Comparison of ENCODE assay signal across 31 cellular contexts in genomic region chr2:201046881-201047280, GRCh38.
"Had no signal": no experiment of that assay in that cellular context is flagged by ENCODE, and none has a peak within 500 bp of the region (broad histone marks: within the 10 kb centered on the region; RNA-seq: fewer than 3 reads in every experiment).

No MANE protein-coding gene starts in this region.

- H3K27ac ChIP-seq: neural progenitor cell, ovary, parathyroid adenoma, psoas muscle, skin epidermis, spleen, suprapubic skin, testis, tibial artery, transverse colon, upper lobe of right lung, uterus had no signal

- H3K27ac Mint-ChIP-seq: nephron; neural progenitor cell; progenitor cell of endocrine pancreas; stimulated activated naive CD8-positive, alpha-beta T cell treated with anti-CD3 and anti-CD28 coated beads, Interleukin-15, amount 100 ng/mL, for 72 hours; type B pancreatic cell had no signal

- H3K36me3 ChIP-seq: neural progenitor cell, ovary, uterus had no signal

- H3K4me1 Mint-ChIP-seq: nephron, neural progenitor cell had no signal

- H3K4me3 ChIP-seq: neural progenitor cell, ovary, psoas muscle, skin epidermis, smooth muscle cell, spleen, suprapubic skin, testis, tibial artery, transverse colon, upper lobe of right lung, uterus had no signal

- H3K4me2 ChIP-seq: neural progenitor cell, smooth muscle cell had no signal

- ATAC-seq: natural killer cell; psoas muscle; right cardiac atrium; sciatic nerve; stimulated activated memory B cell treated with anti-CD40 and anti-IgM and Interleukin-4, amounts not matched to agents 10 μg/mL and 1 μg/mL and 100 μg/mL, for 72 hours; stimulated activated naive CD8-positive, alpha-beta T cell treated with anti-CD3 and anti-CD28 coated beads, Interleukin-15, amount 100 ng/mL, for 72 hours; stimulated activated naive CD8-positive, alpha-beta T cell treated with anti-CD3 and anti-CD28 coated beads, Interleukin-15, Interleukin-2, amounts not matched to agents 100 U/mL and 50 U/mL, for 24 hours; upper lobe of right lung had no signal

- H3K4me3 Mint-ChIP-seq: natural killer cell; nephron; neural progenitor cell; stimulated activated memory B cell treated with anti-CD40 and anti-IgM and Interleukin-4, amounts not matched to agents 10 μg/mL and 1 μg/mL and 100 μg/mL, for 72 hours; stimulated activated naive CD8-positive, alpha-beta T cell treated with anti-CD3 and anti-CD28 coated beads, Interleukin-15, amount 100 ng/mL, for 72 hours; type B pancreatic cell had no signal

- H3K27me3 ChIP-seq: neural progenitor cell, ovary, spleen, suprapubic skin, testis, tibial artery, transverse colon, upper lobe of right lung, uterus had no signal

- DNase-seq: natural killer cell; occipital lobe; ovary; posterior cingulate gyrus; psoas muscle; right cardiac atrium; spleen; stimulated activated CD4-positive, alpha-beta T cell treated with anti-CD3 and anti-CD28 coated beads, Interleukin-12 subunit alpha, Interleukin-12 subunit beta, amount 100 ng/mL, for 4 hours; stimulated activated CD4-positive, alpha-beta T cell treated with anti-CD3 and anti-CD28 coated beads, Interleukin-1b, Interleukin-23, amount 100 ng/mL, for 48 hours; stimulated activated CD4-positive, alpha-beta T cell treated with anti-CD3 and anti-CD28 coated beads, Interleukin-4, amount 100 ng/mL, for 1 hour; stimulated activated CD4-positive, alpha-beta T cell treated with anti-CD3 and anti-CD28 coated beads, Interleukin-4, amount 100 ng/mL, for 4 hours; stimulated activated CD8-positive, alpha-beta memory T cell treated with anti-CD3 and anti-CD28 coated beads, Interleukin-4, amount 100 ng/mL, for 48 hours; stimulated activated naive CD4-positive, alpha-beta T cell; stimulated activated naive CD8-positive, alpha-beta T cell treated with anti-CD3 and anti-CD28 coated beads, Interleukin-15, amount 100 ng/mL, for 72 hours; stimulated activated naive CD8-positive, alpha-beta T cell treated with anti-CD3 and anti-CD28 coated beads, Interleukin-15, Interleukin-2, amounts not matched to agents 100 U/mL and 50 U/mL, for 24 hours; substantia nigra; testis; tibial artery; transverse colon; upper lobe of right lung; uterus had no signal

- H3K36me3 Mint-ChIP-seq: natural killer cell had no signal

- H3K9me3 Mint-ChIP-seq: stimulated activated naive CD8-positive, alpha-beta T cell treated with anti-CD3 and anti-CD28 coated beads, Interleukin-15, amount 100 ng/mL, for 72 hours had no signal

- H3K9me3 ChIP-seq: ovary, psoas muscle, suprapubic skin, testis, tibial artery, transverse colon, upper lobe of right lung, uterus had no signal

- H2AFZ ChIP-seq: neural progenitor cell, parathyroid adenoma had no signal

- H3K4me1 ChIP-seq: neural progenitor cell, parathyroid adenoma, suprapubic skin, tibial artery, transverse colon, upper lobe of right lung, uterus had no signal

- H3K27me3 Mint-ChIP-seq: progenitor cell of endocrine pancreas; stimulated activated memory B cell treated with anti-CD40 and anti-IgM and Interleukin-4, amounts not matched to agents 10 μg/mL and 1 μg/mL and 100 μg/mL, for 72 hours; stimulated activated naive CD8-positive, alpha-beta T cell treated with anti-CD3 and anti-CD28 coated beads, Interleukin-15, amount 100 ng/mL, for 72 hours; type B pancreatic cell had no signal

- H3K9ac ChIP-seq: neural progenitor cell, parathyroid adenoma had no signal
